Comparison of ENCODE assay signal across 8 cellular contexts in the genomic region with DNA sequence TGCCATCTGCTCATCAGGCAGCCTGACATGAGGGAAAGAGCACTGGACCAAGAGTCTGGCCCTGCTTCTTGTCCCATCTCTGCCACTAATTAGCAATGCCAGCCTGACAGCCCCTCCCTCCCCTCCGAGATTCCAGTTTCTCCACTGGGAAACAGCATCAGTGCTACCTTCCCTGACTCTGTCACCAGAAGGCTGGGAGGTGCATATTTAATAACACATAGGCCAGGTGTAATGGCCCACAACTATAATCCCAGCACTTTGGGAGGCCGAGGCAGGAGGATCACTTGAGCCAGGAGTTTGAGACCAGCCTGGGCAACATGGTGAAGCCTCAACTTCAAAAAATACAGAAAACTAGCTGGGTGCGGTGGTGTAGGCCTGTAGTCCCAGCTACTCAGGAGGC.
"Had no signal": no experiment of that assay in that cellular context is flagged by ENCODE, and none has a peak within 500 bp of the region (broad histone marks: within the 10 kb centered on the region; RNA-seq: fewer than 3 reads in every experiment).

No MANE protein-coding gene starts in this region.

- H3K4me3 ChIP-seq: GM12878 had no signal

- DNase-seq: GDM1, GF-D8 had no signal

- FAIRE-seq: G401.6, GM12878, GM12891, GM12892, GM18507, GM19239 had no signal
